ENCODE assay signal across 1 cellular context in genomic region chr21:41727784-41728763, GRCh38.
TF ChIP-seq lines count a peak whose summit lies in the region.

No MANE protein-coding gene starts in this region.

TF ChIP-seq in H1, 55 proteins besides CTCF, POLR2A, EP300 and RAD21:
- TF ChIP-seq SUZ12 (IDR thresholded peaks at IDR 0.05; ENCODE audit: low read length) = no peak
- TF ChIP-seq BCL11A (IDR thresholded peaks at IDR 0.05; ENCODE audit: low read depth in 2 of 2, low read length in 2 of 2) = no peak
- TF ChIP-seq POU5F1 (IDR thresholded peaks at IDR 0.05; ENCODE audit: low read depth, low read length) = no peak
- no peak for TF ChIP-seq MAFK (IDR thresholded peaks at IDR 0.05; ENCODE audit: low read depth, low read length)
TF ChIP-seq in H1: peak in this region for 0.
